ENCODE assay signal across 27 cellular contexts in the genomic region with DNA sequence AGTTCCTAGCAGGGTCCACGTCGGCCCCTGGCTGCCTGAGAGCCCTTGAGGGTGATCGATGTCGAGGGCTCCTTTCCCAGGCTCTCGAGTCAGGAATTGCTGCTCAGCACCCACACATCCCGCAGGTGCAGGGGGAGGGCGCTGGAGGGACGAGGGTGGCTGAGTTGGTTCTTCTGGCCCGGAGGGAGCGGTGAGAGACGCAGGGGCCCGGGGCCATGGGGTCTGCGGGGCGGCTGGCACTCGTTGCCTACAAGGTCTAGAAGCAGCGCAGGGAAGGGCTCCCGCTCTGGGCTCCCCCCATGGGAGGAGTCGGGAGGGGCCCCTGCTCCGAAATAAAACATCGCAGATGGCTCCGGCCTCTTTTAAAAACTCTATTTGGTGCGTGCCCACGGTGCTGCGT. TPM values are rescaled to one million over a fixed set of nuclear protein-coding genes. Genes with fewer than 3 reads are reported as not detected.
DNase-seq lines count a peak whose midpoint lies in the region; TF ChIP-seq lines count a peak whose summit lies in the region.
"Had no signal": no experiment of that assay in that cellular context is flagged by ENCODE, and none has a peak within 500 bp of the region (broad histone marks: within the 10 kb centered on the region; RNA-seq: fewer than 3 reads in every experiment).

No MANE protein-coding gene starts in this region.

- H2AFZ ChIP-seq in neuronal stem cell (ENCODE audit: low read length), result no peak overlapping the region

- no CpG with 5 or more reads among the region's 24 CpGs for WGBS in neuronal stem cell (ENCODE audit: extremely low coverage in 2 of 2, insufficient read length in 2 of 2, insufficient replicate concordance in 1 of 2), 2 donors

- H4K91ac ChIP-seq in neuronal stem cell (ENCODE audit: low read depth, low read length, poor library complexity), result no peak overlapping the region

- no peak overlapping the region for H2BK15ac ChIP-seq in neuronal stem cell (ENCODE audit: low read length)

- no peak overlapping the region for H3K4me2 ChIP-seq in neuronal stem cell (ENCODE audit: insufficient read depth, low read length, poor library complexity, severe bottlenecking)
- H3K4me2 ChIP-seq: BLaER1 had no signal

- intact Hi-C loops in activated T-helper 2 cell treated with anti-CD3 and anti-CD28 coated beads, Interferon-gamma antibody, Interleukin-2, Interleukin-4, amounts not matched to agents 10 μg/mL and 5 μg/mL and 100 μg/mL, durations not matched to agents 14 hours and 24 hours and 36 hours (cut with micrococcal nuclease), result no loop called here

- no peaks in the 10 kb centered on the region for H3K4me1 ChIP-seq in neuronal stem cell (ENCODE audit: control insufficient read depth in 2 of 2, insufficient read depth in 1 of 2, low read depth in 1 of 2, low read length in 2 of 2)
- H3K4me1 ChIP-seq: BE2C had no signal

- H3K9me3 ChIP-seq in neuronal stem cell (replicated peaks in 1 of 2; ENCODE audit: control insufficient read depth in 2 of 2, insufficient read depth in 1 of 2, low read depth in 1 of 2, low read length in 2 of 2), result no peaks in the 10 kb centered on the region
- H3K9me3 ChIP-seq: BE2C, BLaER1 had no signal

- no peak overlapping the region for H2AK5ac ChIP-seq in neuronal stem cell (ENCODE audit: low read depth, low read length)

- no peak overlapping the region for H3K4me3 ChIP-seq in neuronal stem cell (ENCODE audit: low read length in 2 of 2)
- H3K4me3 ChIP-seq: BLaER1, GM12878 had no signal

- H3K23ac ChIP-seq in neuronal stem cell (ENCODE audit: low read depth, low read length, poor library complexity), result no peak overlapping the region

- POLR2A ChIA-PET in RWPE1 (lab: Yijun Ruan, JAX; ENCODE audit: low non-redundant PET), result no interaction called here

- no peak for TF ChIP-seq CTCF in RWPE1 (conservative IDR thresholded peaks at IDR 0.05; ENCODE audit: low read depth)
- no peak for TF ChIP-seq CTCF in endothelial cell (IDR thresholded peaks at IDR 0.05; ENCODE audit: unreplicated experiment)

- no peak overlapping the region for H2BK120ac ChIP-seq in neuronal stem cell (ENCODE audit: low read depth, low read length)

- no peak overlapping the region for H3K18ac ChIP-seq in neuronal stem cell (ENCODE audit: low read length)

- no peak overlapping the region for H3K4ac ChIP-seq in neuronal stem cell (ENCODE audit: low read length)

- peaks cover 20% of the 10 kb centered on the region for H3K36me3 Mint-ChIP-seq in activated T-helper 2 cell treated with anti-CD3 and anti-CD28 coated beads, Interferon-gamma antibody, Interleukin-2, Interleukin-4, amounts not matched to agents 10 μg/mL and 5 μg/mL and 100 μg/mL, durations not matched to agents 14 hours and 24 hours and 36 hours (ENCODE audit: low read depth)
- H3K36me3 Mint-ChIP-seq in endothelial cell (ENCODE audit: low read depth, unreplicated experiment), result peaks cover 17% of the 10 kb centered on the region

- no peaks in the 10 kb centered on the region for H3K27me3 ChIP-seq in neuronal stem cell (ENCODE audit: control insufficient read depth in 3 of 3, insufficient read depth in 3 of 3, low read depth in 1 of 3, low read length in 3 of 3)
- H3K27me3 ChIP-seq: BE2C, BLaER1 had no signal

- CTCF ChIA-PET in RWPE1 (lab: Yijun Ruan, JAX), result no interaction called here

- H4K8ac ChIP-seq in neuronal stem cell (ENCODE audit: low read depth, low read length), result no peak overlapping the region

- peak overlapping the region; percentile 60 for H3K9ac ChIP-seq in neuronal stem cell (ENCODE audit: low read depth, low read length, poor library complexity)
- H3K9ac ChIP-seq: BLaER1 had no signal

- H3K36me3 ChIP-seq in neuronal stem cell (replicated peaks in 1 of 2; ENCODE audit: control insufficient read depth in 2 of 2, insufficient read depth in 2 of 2, low read length in 2 of 2), result peaks cover 44 to 60% of the 10 kb centered on the region in 2 donors
- H3K36me3 ChIP-seq: BE2C had no signal

- H3K27ac Mint-ChIP-seq in activated T-helper 2 cell treated with anti-CD3 and anti-CD28 coated beads, Interferon-gamma antibody, Interleukin-2, Interleukin-4, amounts not matched to agents 10 μg/mL and 5 μg/mL and 100 μg/mL, durations not matched to agents 14 hours and 24 hours and 36 hours, result no peak overlapping the region
- no peak overlapping the region for H3K27ac Mint-ChIP-seq in endothelial cell (ENCODE audit: unreplicated experiment)
- H3K27ac Mint-ChIP-seq: CD14-positive monocyte; CD4-positive, alpha-beta memory T cell; CD4-positive, CD25-positive, alpha-beta regulatory T cell had no signal

- no peak for DNase-seq in RWPE1 (ENCODE audit: low spot score)
- DNase-seq in neuronal stem cell (ENCODE audit: low spot score), result no peak
- no peak for DNase-seq in stimulated activated CD4-positive, alpha-beta T cell treated with anti-CD3 and anti-CD28 coated beads, Interleukin-2, amount 100 ng/mL, for 24 hours
- no peak for DNase-seq in activated T-helper 2 cell treated with anti-CD3 and anti-CD28 coated beads, Interferon-gamma antibody, Interleukin-2, Interleukin-4, amounts not matched to agents 10 μg/mL and 5 μg/mL and 100 μg/mL, durations not matched to agents 14 hours and 24 hours and 36 hours (ENCODE audit: low spot score)
- no peak for DNase-seq in endothelial cell (ENCODE audit: low spot score)
- DNase-seq: 8988T; ACHN; BE2C; C1 segment of cervical spinal cord; CD4-positive, alpha-beta memory T cell; CD4-positive, CD25-positive, alpha-beta regulatory T cell; CD8-positive, alpha-beta memory T cell; COR-L47; DMS 273 treated with DMSO at 0.1 percent for 48 hours; DMS153; DMS53; DMS79; DND-41; EL; GDM1 had no signal

- H2BK5ac ChIP-seq in neuronal stem cell (ENCODE audit: low read length), result peak overlapping the region; percentile 82

- no peaks in the 10 kb centered on the region for H3K9me3 Mint-ChIP-seq in activated T-helper 2 cell treated with anti-CD3 and anti-CD28 coated beads, Interferon-gamma antibody, Interleukin-2, Interleukin-4, amounts not matched to agents 10 μg/mL and 5 μg/mL and 100 μg/mL, durations not matched to agents 14 hours and 24 hours and 36 hours
- no peaks in the 10 kb centered on the region for H3K9me3 Mint-ChIP-seq in endothelial cell (ENCODE audit: unreplicated experiment)
- H3K9me3 Mint-ChIP-seq: CD14-positive monocyte; CD4-positive, alpha-beta memory T cell; CD4-positive, CD25-positive, alpha-beta regulatory T cell; CD8-positive, alpha-beta memory T cell had no signal

- H3K79me1 ChIP-seq in neuronal stem cell (ENCODE audit: low read depth, low read length), result peaks cover 4% of the 10 kb centered on the region

- H3K27ac ChIP-seq in RWPE1 (peak overlapping the region; percentile 71), neuronal stem cell (replicated peaks; ENCODE audit: low read length) (no peak overlapping the region)
- H3K27ac ChIP-seq: BLaER1 had no signal

- H3K14ac ChIP-seq in neuronal stem cell (ENCODE audit: low read length), result peak overlapping the region; percentile 8

- no peaks in the 10 kb centered on the region for H3K27me3 Mint-ChIP-seq in activated T-helper 2 cell treated with anti-CD3 and anti-CD28 coated beads, Interferon-gamma antibody, Interleukin-2, Interleukin-4, amounts not matched to agents 10 μg/mL and 5 μg/mL and 100 μg/mL, durations not matched to agents 14 hours and 24 hours and 36 hours (ENCODE audit: low read depth)
- H3K27me3 Mint-ChIP-seq in endothelial cell (ENCODE audit: unreplicated experiment), result peaks cover 3% of the 10 kb centered on the region
- H3K27me3 Mint-ChIP-seq: CD4-positive, alpha-beta memory T cell; CD4-positive, CD25-positive, alpha-beta regulatory T cell; CD8-positive, alpha-beta memory T cell had no signal

- H2BK12ac ChIP-seq in neuronal stem cell (ENCODE audit: low read length), result peak overlapping the region; percentile 22

- no peaks in the 10 kb centered on the region for H3K4me1 Mint-ChIP-seq in activated T-helper 2 cell treated with anti-CD3 and anti-CD28 coated beads, Interferon-gamma antibody, Interleukin-2, Interleukin-4, amounts not matched to agents 10 μg/mL and 5 μg/mL and 100 μg/mL, durations not matched to agents 14 hours and 24 hours and 36 hours (ENCODE audit: low read depth)
- no peaks in the 10 kb centered on the region for H3K4me1 Mint-ChIP-seq in endothelial cell (ENCODE audit: unreplicated experiment)
- H3K4me1 Mint-ChIP-seq: CD14-positive monocyte had no signal

- no peak overlapping the region for H3K4me3 Mint-ChIP-seq in activated T-helper 2 cell treated with anti-CD3 and anti-CD28 coated beads, Interferon-gamma antibody, Interleukin-2, Interleukin-4, amounts not matched to agents 10 μg/mL and 5 μg/mL and 100 μg/mL, durations not matched to agents 14 hours and 24 hours and 36 hours (ENCODE audit: low read depth)
- H3K4me3 Mint-ChIP-seq in endothelial cell (ENCODE audit: unreplicated experiment), result no peak overlapping the region
- H3K4me3 Mint-ChIP-seq: CD14-positive monocyte; CD4-positive, alpha-beta memory T cell; CD4-positive, CD25-positive, alpha-beta regulatory T cell; CD8-positive, alpha-beta memory T cell had no signal

RNA-seq across cellular contexts. Expression of a gene that starts 18.2 kb away (rescaled TPM):
- polyA plus RNA-seq in neuronal stem cell (2013, experiment 1 of 2), result 23.5 TPM
- 22.7 TPM for polyA plus RNA-seq in neuronal stem cell (2013, experiment 2 of 2)
- total RNA-seq in activated T-helper 2 cell treated with anti-CD3 and anti-CD28 coated beads, Interferon-gamma antibody, Interleukin-2, Interleukin-4, amounts not matched to agents 10 μg/mL and 5 μg/mL and 100 μg/mL, durations not matched to agents 14 hours and 24 hours and 36 hours, result 49.1 and 52.2 TPM in 2 replicates
- 32.3 TPM for total RNA-seq in endothelial cell (ENCODE audit: unreplicated experiment)

RNA-seq across cellular contexts. Expression of a gene that starts 21.9 kb away (rescaled TPM):
- polyA plus RNA-seq in neuronal stem cell (2013, experiment 1 of 2), result 208 TPM
- 209 TPM for polyA plus RNA-seq in neuronal stem cell (2013, experiment 2 of 2)
- total RNA-seq in activated T-helper 2 cell treated with anti-CD3 and anti-CD28 coated beads, Interferon-gamma antibody, Interleukin-2, Interleukin-4, amounts not matched to agents 10 μg/mL and 5 μg/mL and 100 μg/mL, durations not matched to agents 14 hours and 24 hours and 36 hours, result not detected in 2 replicates
- not detected for total RNA-seq in endothelial cell (ENCODE audit: unreplicated experiment)
- total RNA-seq: A673; CD4-positive, alpha-beta memory T cell; CD4-positive, CD25-positive, alpha-beta regulatory T cell; CD8-positive, alpha-beta memory T cell; Daoy; G401 had no signal
- polyA plus RNA-seq: AG04450; CD14-positive monocyte; CD4-positive, alpha-beta memory T cell; CD4-positive, CD25-positive, alpha-beta regulatory T cell; CD8-positive, alpha-beta memory T cell had no signal

RNA-seq across cellular contexts. Expression of a gene that starts 32.1 kb away (rescaled TPM):
- 4.2 TPM for polyA plus RNA-seq in neuronal stem cell (2013, experiment 1 of 2)
- polyA plus RNA-seq in neuronal stem cell (2013, experiment 2 of 2), result 4.0 TPM
- total RNA-seq in activated T-helper 2 cell treated with anti-CD3 and anti-CD28 coated beads, Interferon-gamma antibody, Interleukin-2, Interleukin-4, amounts not matched to agents 10 μg/mL and 5 μg/mL and 100 μg/mL, durations not matched to agents 14 hours and 24 hours and 36 hours, result 2.6 and 2.8 TPM in 2 replicates
- not detected for total RNA-seq in endothelial cell (ENCODE audit: unreplicated experiment)
- total RNA-seq: A673, Daoy had no signal
- polyA plus RNA-seq: CD14-positive monocyte had no signal

RNA-seq across cellular contexts. Expression of a gene that starts 48.0 kb away (rescaled TPM):
- 1.1 TPM for polyA plus RNA-seq in neuronal stem cell (2013, experiment 1 of 2)
- polyA plus RNA-seq in neuronal stem cell (2013, experiment 2 of 2), result 1.3 TPM
- total RNA-seq in activated T-helper 2 cell treated with anti-CD3 and anti-CD28 coated beads, Interferon-gamma antibody, Interleukin-2, Interleukin-4, amounts not matched to agents 10 μg/mL and 5 μg/mL and 100 μg/mL, durations not matched to agents 14 hours and 24 hours and 36 hours, result 191 and 199 TPM in 2 replicates
- 0.26 TPM for total RNA-seq in endothelial cell (ENCODE audit: unreplicated experiment)
